8 cellular contexts compared by ENCODE assay signal in the genomic region with DNA sequence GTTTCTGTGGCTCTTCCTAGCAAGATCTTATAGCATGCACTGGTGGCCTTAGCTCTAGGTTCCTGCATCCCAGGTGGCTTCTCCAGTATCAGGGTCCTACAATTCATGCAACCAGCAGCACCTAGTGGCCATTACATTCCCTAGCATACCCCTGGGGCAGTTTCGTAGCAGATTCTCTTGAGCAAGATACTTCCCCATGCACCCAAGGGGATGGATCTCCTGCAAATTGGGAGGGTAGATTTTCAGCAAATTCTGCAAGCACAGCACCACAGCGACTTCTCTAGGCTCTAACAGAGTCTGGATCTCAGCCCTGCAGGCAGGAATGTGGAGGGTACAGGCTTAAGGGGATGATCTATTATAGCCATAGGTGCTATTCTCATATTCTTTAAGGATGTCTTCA. TPM values are rescaled to one million over a fixed set of nuclear protein-coding genes. Genes with fewer than 3 reads are reported as not detected.
DNase-seq lines count a peak whose midpoint lies in the region; ATAC-seq and TF ChIP-seq lines count a peak whose summit lies in the region.

No MANE protein-coding gene starts in this region.

- no peak overlapping the region for H4K5ac ChIP-seq in mesendoderm (ENCODE audit: low read length)

- no peak overlapping the region for H3K23ac ChIP-seq in mesendoderm (ENCODE audit: low read length)

- H3K27ac Mint-ChIP-seq in CD14-positive monocyte (no peak overlapping the region), WTC11 (no peak overlapping the region)

- H2AK5ac ChIP-seq in mesendoderm (ENCODE audit: low read length) = no peak overlapping the region

- H3K36me3 Mint-ChIP-seq in CD14-positive monocyte (peaks cover 0 to 3% of the 10 kb centered on the region in 2 donors), WTC11 (no peaks in the 10 kb centered on the region)

- H3K9ac ChIP-seq in mesendoderm (ENCODE audit: low read length) = no peak overlapping the region

- no peaks in the 10 kb centered on the region for H3K36me3 ChIP-seq in mesendoderm (ENCODE audit: control insufficient read depth, insufficient read depth, low read length)

- H3K79me2 ChIP-seq in mesendoderm (ENCODE audit: control insufficient read depth, insufficient read depth, low read length) = no peaks in the 10 kb centered on the region

- H2BK15ac ChIP-seq in mesendoderm (replicated peaks; ENCODE audit: low read depth) = no peak overlapping the region

- no peaks in the 10 kb centered on the region for H3K27me3 ChIP-seq in mesendoderm (ENCODE audit: insufficient read depth, low read length, poor library complexity)

- no peaks in the 10 kb centered on the region for H3K4me1 ChIP-seq in mesendoderm (ENCODE audit: control insufficient read depth, low read depth, low read length)

- no CpG with 5 or more reads among the region's 2 CpGs for WGBS in mesendoderm (ENCODE audit: extremely low coverage, insufficient coverage, low lambda C conversion rate)

- CTCF ChIA-PET in WTC11 (lab: Charles Lee) = interaction anchor here (0.6 to 1.7 kb wide), 37 partner anchors 9 to 686 kb away, joined by 3 to 37 read pairs (median 5); partner anchors contain the start of genes BDH2, MANBA, SLC9B1 and UBE2D3

- H2BK120ac ChIP-seq in mesendoderm (ENCODE audit: low read depth, low read length) = no peak overlapping the region

- H3K27me3 Mint-ChIP-seq in CD14-positive monocyte (ENCODE audit: low read depth in 3 of 3) (no peaks in the 10 kb centered on the region), WTC11 (ENCODE audit: low read depth) (no peaks in the 10 kb centered on the region; the same call in 1 of the 2 replicates)

- H3K4me3 Mint-ChIP-seq in CD14-positive monocyte (no peak overlapping the region), WTC11 (no peak overlapping the region)

- DNase-seq in CD14-positive monocyte (ENCODE audit: low spot score) (no peak), HT-29 (ENCODE audit: low spot score) (peak; percentile 80), WTC11 (ENCODE audit: low spot score) (peak; percentile 60), mesendoderm (peak; percentile 91), putamen (ENCODE audit: low spot score) (no peak)
- no peak for DNase-seq in stimulated activated CD4-positive, alpha-beta T cell treated with anti-CD3 and anti-CD28 coated beads, Interleukin-4, amount 100 ng/mL, for 1 hour

- POLR2A ChIA-PET in WTC11 (lab: Charles Lee) = interaction anchor here (0.6 kb wide), 1 partner anchor 12 kb away, joined by 5 read pairs; no protein-coding TSS in a partner anchor

- H3K4ac ChIP-seq in mesendoderm (ENCODE audit: low read depth, low read length) = no peak overlapping the region

- H3K18ac ChIP-seq in mesendoderm (ENCODE audit: low read length) = no peak overlapping the region

- no peaks in the 10 kb centered on the region for H3K79me1 ChIP-seq in mesendoderm (ENCODE audit: low read length)

- no peak overlapping the region for H3K56ac ChIP-seq in mesendoderm (ENCODE audit: low read length)

- no peaks in the 10 kb centered on the region for H3K4me1 Mint-ChIP-seq in CD14-positive monocyte
- H3K4me1 Mint-ChIP-seq in WTC11 = no peaks in the 10 kb centered on the region

- intact Hi-C loops in CD14-positive monocyte (cut with micrococcal nuclease) = no loop called here

- peak; percentile 93 for ATAC-seq in GM18868 (IDR thresholded peaks at IDR 0.05; ENCODE audit: unreplicated experiment)
- peak; percentile 100 for ATAC-seq in WTC11
- ATAC-seq in HG03521 (IDR thresholded peaks at IDR 0.05; ENCODE audit: unreplicated experiment) = no peak

- no peak overlapping the region for H3K4me2 ChIP-seq in mesendoderm (ENCODE audit: low read length)

- H4K8ac ChIP-seq in mesendoderm (ENCODE audit: low read depth, low read length) = no peak overlapping the region

- no peak overlapping the region for H3K27ac ChIP-seq in mesendoderm (ENCODE audit: low read depth, low read length)

- H3K9me3 Mint-ChIP-seq in CD14-positive monocyte (peaks cover 0 to 2% (median 0%) of the 10 kb centered on the region in 7 donors), WTC11 (no peaks in the 10 kb centered on the region)

- no peak overlapping the region for H3K4me3 ChIP-seq in mesendoderm (ENCODE audit: low read length)

- no peak overlapping the region for H2BK5ac ChIP-seq in mesendoderm (ENCODE audit: low read length)

- TF ChIP-seq CTCF in CD14-positive monocyte (IDR thresholded peaks at IDR 0.05) (peak; percentile 22), WTC11 (IDR thresholded peaks at IDR 0.05) (peak; percentile 67; the same call in 1 of the 2 replicates)

TF ChIP-seq in WTC11, 78 proteins besides CTCF, POLR2A, EP300 and RAD21:
- TF ChIP-seq TEAD1 (CRISPR knock-in tag; IDR thresholded peaks at IDR 0.05) = peak; percentile 48; the same call in 1 of the 2 replicates
- 0 out of 2 replicates have a peak, but pooled peaks have one; percentile 8 for TF ChIP-seq SP1 (CRISPR knock-in tag; conservative IDR thresholded peaks at IDR 0.05)
- TF ChIP-seq, protein P1, sequence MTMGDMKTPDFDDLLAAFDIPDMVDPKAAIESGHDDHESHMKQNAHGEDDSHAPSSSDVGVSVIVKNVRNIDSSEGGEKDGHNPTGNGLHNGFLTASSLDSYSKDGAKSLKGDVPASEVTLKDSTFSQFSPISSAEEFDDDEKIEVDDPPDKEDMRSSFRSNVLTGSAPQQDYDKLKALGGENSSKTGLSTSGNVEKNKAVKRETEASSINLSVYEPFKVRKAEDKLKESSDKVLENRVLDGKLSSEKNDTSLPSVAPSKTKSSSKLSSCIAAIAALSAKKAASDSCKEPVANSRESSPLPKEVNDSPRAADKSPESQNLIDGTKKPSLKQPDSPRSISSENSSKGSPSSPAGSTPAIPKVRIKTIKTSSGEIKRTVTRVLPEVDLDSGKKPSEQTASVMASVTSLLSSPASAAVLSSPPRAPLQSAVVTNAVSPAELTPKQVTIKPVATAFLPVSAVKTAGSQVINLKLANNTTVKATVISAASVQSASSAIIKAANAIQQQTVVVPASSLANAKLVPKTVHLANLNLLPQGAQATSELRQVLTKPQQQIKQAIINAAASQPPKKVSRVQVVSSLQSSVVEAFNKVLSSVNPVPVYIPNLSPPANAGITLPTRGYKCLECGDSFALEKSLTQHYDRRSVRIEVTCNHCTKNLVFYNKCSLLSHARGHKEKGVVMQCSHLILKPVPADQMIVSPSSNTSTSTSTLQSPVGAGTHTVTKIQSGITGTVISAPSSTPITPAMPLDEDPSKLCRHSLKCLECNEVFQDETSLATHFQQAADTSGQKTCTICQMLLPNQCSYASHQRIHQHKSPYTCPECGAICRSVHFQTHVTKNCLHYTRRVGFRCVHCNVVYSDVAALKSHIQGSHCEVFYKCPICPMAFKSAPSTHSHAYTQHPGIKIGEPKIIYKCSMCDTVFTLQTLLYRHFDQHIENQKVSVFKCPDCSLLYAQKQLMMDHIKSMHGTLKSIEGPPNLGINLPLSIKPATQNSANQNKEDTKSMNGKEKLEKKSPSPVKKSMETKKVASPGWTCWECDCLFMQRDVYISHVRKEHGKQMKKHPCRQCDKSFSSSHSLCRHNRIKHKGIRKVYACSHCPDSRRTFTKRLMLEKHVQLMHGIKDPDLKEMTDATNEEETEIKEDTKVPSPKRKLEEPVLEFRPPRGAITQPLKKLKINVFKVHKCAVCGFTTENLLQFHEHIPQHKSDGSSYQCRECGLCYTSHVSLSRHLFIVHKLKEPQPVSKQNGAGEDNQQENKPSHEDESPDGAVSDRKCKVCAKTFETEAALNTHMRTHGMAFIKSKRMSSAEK (CRISPR knock-in tag; IDR thresholded peaks at IDR 0.05; ENCODE audit: borderline replicate concordance) = no peak
TF ChIP-seq in WTC11: peak in this region for 2.

RNA-seq across cellular contexts. Expression of gene SLC9B1, which starts 13.1 kb away (rescaled TPM):
- 1 to 10 TPM in 1 of 2 donors, under 1 TPM in 1; 0.13 to 1.5 TPM for polyA plus RNA-seq in CD14-positive monocyte
- total RNA-seq in HT-29 (2014; rRNA removed; shearing (Covaris generic)) = not detected in 2 replicates
- 0.34 to 1.4 TPM (median 0.59 TPM) in 3 replicates for total RNA-seq in WTC11 (2021)
- 0.13 TPM for polyA plus RNA-seq in mesendoderm (2013, experiment 1 of 2)
- polyA plus RNA-seq in mesendoderm (2013, experiment 2 of 2) = 0.10 TPM

RNA-seq across cellular contexts. Expression of gene SLC9B2, which starts 44.0 kb away (rescaled TPM):
- under 1 TPM; 0.38 to 0.48 TPM for polyA plus RNA-seq in CD14-positive monocyte
- 3.4 and 3.9 TPM in 2 replicates for total RNA-seq in HT-29 (2014; rRNA removed; shearing (Covaris generic))
- 4.6 to 6.1 TPM (median 5.0 TPM) in 3 replicates for total RNA-seq in WTC11 (2021)
- polyA plus RNA-seq in mesendoderm (2013, experiment 1 of 2) = 5.8 TPM
- polyA plus RNA-seq in mesendoderm (2013, experiment 2 of 2) = 6.5 TPM

Comparison
In these comparisons a context has a peak if more than half of its experiments do, and no peak if none do; other contexts are left out.
1. DNase-seq: peak in HT-29 (single experiment), WTC11 (single experiment) and mesendoderm (single experiment); none in CD14-positive monocyte (single experiment), stimulated activated CD4-positive, alpha-beta T cell treated with anti-CD3 and anti-CD28 coated beads, Interleukin-4, amount 100 ng/mL, for 1 hour (single experiment) and putamen (single experiment).